ENCODE assay signal across 12 cellular contexts in genomic region chr5:59791602-59792001, GRCh38.
"Had no signal": no experiment of that assay in that cellular context is flagged by ENCODE, and none has a peak within 500 bp of the region (broad histone marks: within the 10 kb centered on the region; RNA-seq: fewer than 3 reads in every experiment).

No MANE protein-coding gene starts in this region.

- H3K36me3 ChIP-seq: ascending aorta, esophagus muscularis mucosa, pancreas had no signal

- H3K4me3 Mint-ChIP-seq: activated naive CD4-positive, alpha-beta T cell treated with anti-CD3 and anti-CD28 coated beads for 36 hours; neural crest cell; type B pancreatic cell had no signal

- H3K27me3 ChIP-seq: ascending aorta, esophagus muscularis mucosa, pancreas had no signal

- H3K4me3 ChIP-seq: ascending aorta, esophagus muscularis mucosa, pancreas had no signal

- H3K27ac Mint-ChIP-seq: type B pancreatic cell had no signal

- H3K36me3 Mint-ChIP-seq: type B pancreatic cell had no signal

- H3K9me3 Mint-ChIP-seq: activated naive CD4-positive, alpha-beta T cell treated with anti-CD3 and anti-CD28 coated beads for 36 hours; neural crest cell; type B pancreatic cell had no signal

- H3K9me3 ChIP-seq: ascending aorta, esophagus muscularis mucosa, pancreas had no signal

- H3K4me1 ChIP-seq: pancreas had no signal

- H3K27ac ChIP-seq: ascending aorta, pancreas had no signal

- ATAC-seq: pancreas had no signal

- DNase-seq: activated CD4-positive, CD25-positive, alpha-beta regulatory T cell; activated naive CD4-positive, alpha-beta T cell treated with anti-CD3 and anti-CD28 coated beads for 36 hours; kidney glomerular epithelial cell; pancreas; stimulated activated CD4-positive, alpha-beta T cell treated with anti-CD3 and anti-CD28 coated beads, Interleukin-2, amount 100 ng/mL, for 48 hours; stimulated activated naive CD4-positive, alpha-beta T cell treated with Interleukin-2 at 50 U/mL for 16 hours; substantia nigra; T-helper 2 cell had no signal
